22 cellular contexts compared by ENCODE assay signal in genomic region chr2:200761168-200761715, GRCh38. TPM values are rescaled to one million over a fixed set of nuclear protein-coding genes. Genes with fewer than 3 reads are reported as not detected.
DNase-seq lines count a peak whose midpoint lies in the region; ATAC-seq and TF ChIP-seq lines count a peak whose summit lies in the region.
"Had no signal": no experiment of that assay in that cellular context is flagged by ENCODE, and none has a peak within 500 bp of the region (broad histone marks: within the 10 kb centered on the region; RNA-seq: fewer than 3 reads in every experiment).

No MANE protein-coding gene starts in this region.

- POLR2A ChIA-PET in IMR-90 (lab: Charles Lee; ENCODE audit: unreplicated experiment): no interaction called here

- H3K4ac ChIP-seq in IMR-90 (ENCODE audit: low read depth, low read length): peak overlapping the region; percentile 85

- H3K56ac ChIP-seq in IMR-90 (ENCODE audit: extremely low read depth, insufficient read depth, low read length): peak overlapping the region; percentile 39; the same call in 1 of the 2 replicates

- H4K20me1 ChIP-seq in IMR-90 (ENCODE audit: insufficient read depth, low read length): no peaks in the 10 kb centered on the region; the same call in 1 of the 2 replicates

- H3K4me1 ChIP-seq in IMR-90 (ENCODE audit: control insufficient read depth, insufficient read depth, low read length) (peaks cover 30% of the 10 kb centered on the region), HAP-1 (no peaks in the 10 kb centered on the region)
- H3K4me1 ChIP-seq: left lung had no signal

- H2BK15ac ChIP-seq in IMR-90 (ENCODE audit: low read depth, low read length): peak overlapping the region; percentile 99

- H3K4me1 Mint-ChIP-seq in chondrocyte (ENCODE audit: low read depth): peaks cover 56% of the 10 kb centered on the region

- TF ChIP-seq POLR2A in IMR-90 (IDR thresholded peaks at IDR 0.05; ENCODE audit: low read depth, low read length): no peak

- H2BK120ac ChIP-seq in IMR-90 (ENCODE audit: low read depth, low read length): peak overlapping the region; percentile 90

- BruUV-seq in IMR-90 (replicated peaks; lab: Mats Ljungman, UMichigan): no TSS peak

- peak overlapping the region; percentile 55 for H3K4me2 ChIP-seq in IMR-90 (ENCODE audit: low read depth, low read length)

- peak overlapping the region in 1 of 2 experiments; percentile 79; a peak in 1 of 4 replicates for H4K8ac ChIP-seq in IMR-90 (ENCODE audit: low read depth in 2 of 2, low read length in 2 of 2)

- H2AK5ac ChIP-seq in IMR-90 (ENCODE audit: low read depth, low read length): peak overlapping the region; percentile 98

- no peaks in the 10 kb centered on the region for H3K27me3 Mint-ChIP-seq in chondrocyte (ENCODE audit: low read depth)
- H3K27me3 Mint-ChIP-seq: activated naive CD4-positive, alpha-beta T cell treated with anti-CD3 and anti-CD28 coated beads, Interleukin-2, amount 50 U/mL, for 24 hours had no signal

- H3K18ac ChIP-seq in IMR-90 (ENCODE audit: low read depth, low read length): peak overlapping the region; percentile 79; the same call in 1 of the 2 replicates

- no peaks in the 10 kb centered on the region for H3K27me3 ChIP-seq in IMR-90 (ENCODE audit: control insufficient read depth, insufficient read depth, low read length)
- peaks cover 5% of the 10 kb centered on the region; the same call in 1 of the 2 replicates for H3K27me3 ChIP-seq in HAP-1 (ENCODE audit: low read depth)
- H3K27me3 ChIP-seq: left lung, ovary had no signal

- CTCF ChIA-PET in IMR-90 (lab: Yijun Ruan, JAX): interaction anchor here (1.0 to 1.2 kb wide), 2 partner anchors 13 to 307 kb away, joined by 3 read pairs; no protein-coding TSS in a partner anchor

- H4K5ac ChIP-seq in IMR-90 (ENCODE audit: low read depth, low read length): peak overlapping the region; percentile 54; the same call in 1 of the 2 replicates

- H3K9ac ChIP-seq in IMR-90 (ENCODE audit: low read depth, low read length): 0 out of 2 replicates have a peak overlapping the region, but pooled peaks have one; percentile 27

- no peak overlapping the region for H3K4me3 Mint-ChIP-seq in chondrocyte (ENCODE audit: unreplicated experiment)
- H3K4me3 Mint-ChIP-seq: activated CD4-positive, alpha-beta memory T cell treated with anti-CD3 and anti-CD28 coated beads for 36 hours; activated naive CD4-positive, alpha-beta T cell treated with anti-CD3 and anti-CD28 coated beads, Interleukin-2, amount 50 U/mL, for 24 hours; activated T-cell treated with anti-CD3 and anti-CD28 coated beads, Interleukin-2, amount 50 U/mL, for 4 hours had no signal

- H3K9me3 ChIP-seq in IMR-90 (ENCODE audit: control insufficient read depth, insufficient read depth, low read length) (no peaks in the 10 kb centered on the region), HAP-1 (no peaks in the 10 kb centered on the region)
- H3K9me3 ChIP-seq: left lung, ovary had no signal

- H3K9me3 Mint-ChIP-seq in chondrocyte (ENCODE audit: low read depth): no peaks in the 10 kb centered on the region
- H3K9me3 Mint-ChIP-seq: activated CD4-positive, alpha-beta memory T cell treated with anti-CD3 and anti-CD28 coated beads for 36 hours; activated naive CD4-positive, alpha-beta T cell treated with anti-CD3 and anti-CD28 coated beads, Interleukin-2, amount 50 U/mL, for 24 hours; activated T-cell treated with anti-CD3 and anti-CD28 coated beads, Interleukin-2, amount 50 U/mL, for 4 hours had no signal

- TF ChIP-seq RAD21 in IMR-90 (IDR thresholded peaks at IDR 0.05; ENCODE audit: low read length): no peak

- peaks cover 0 to 3% of the 10 kb centered on the region in 2 experiments; a peak in 1 of 4 replicates for H3K79me1 ChIP-seq in IMR-90 (ENCODE audit: low read depth in 1 of 2, low read length in 2 of 2)

- H4K91ac ChIP-seq in IMR-90 (ENCODE audit: insufficient read depth, low read depth, low read length): peak overlapping the region; percentile 71

- TF ChIP-seq CTCF in IMR-90 (conservative IDR thresholded peaks at IDR 0.05; ENCODE audit: low read depth, low read length) (no peak), chondrocyte (IDR thresholded peaks at IDR 0.05) (no peak)

- peak; percentile 28 for ATAC-seq in IMR-90 (ENCODE audit: low read depth)
- no peak for ATAC-seq in HG03460 (IDR thresholded peaks at IDR 0.05; ENCODE audit: unreplicated experiment)
- ATAC-seq: activated T-cell treated with anti-CD3 and anti-CD28 coated beads, Interleukin-2, amount 50 U/mL, for 4 hours; left lung had no signal

- peaks cover 27% of the 10 kb centered on the region for H3K9me1 ChIP-seq in IMR-90 (ENCODE audit: insufficient read depth, low read length)

- peak overlapping the region; percentile 95 for H2BK20ac ChIP-seq in IMR-90 (ENCODE audit: low read depth, low read length)

- DNase-seq in AG20443 (ENCODE audit: low spot score) (peak; percentile 55), IMR-90 (peak; percentile 58), chondrocyte (ENCODE audit: low spot score) (no peak), lung microvascular endothelial cell (ENCODE audit: low read depth in 2 of 2) (peak; percentile 45 to 68), HAP-1 (ENCODE audit: low spot score in 2 of 2) (no peak), NCI-H2227 treated with DMSO at 0.1 percent for 48 hours (lab: John Stamatoyannopoulos, UW) (no peak), OCI-M1 (lab: John Stamatoyannopoulos, UW) (no peak)
- DNase-seq: activated CD4-positive, alpha-beta memory T cell treated with anti-CD3 and anti-CD28 coated beads for 36 hours; activated T-cell treated with anti-CD3 and anti-CD28 coated beads, Interleukin-2, amount 50 U/mL, for 4 hours; AML-193; caudate nucleus; COR-L47; H7; left lung; NCI-H1105 treated with DMSO at 0.1 percent for 48 hours; NCI-H2171 treated with DMSO at 0.1 percent for 48 hours; NCI-H774; ovary; stimulated activated CD4-positive, alpha-beta T cell treated with anti-CD3 and anti-CD28 coated beads, Interleukin-4, amount 100 ng/mL, for 1 hour; substantia nigra had no signal

- intact Hi-C loops in IMR-90 (cut with micrococcal nuclease): no loop called here

- H3K27ac Mint-ChIP-seq in chondrocyte (ENCODE audit: unreplicated experiment): peak overlapping the region; percentile 74
- H3K27ac Mint-ChIP-seq: activated CD4-positive, alpha-beta memory T cell treated with anti-CD3 and anti-CD28 coated beads for 36 hours; activated naive CD4-positive, alpha-beta T cell treated with anti-CD3 and anti-CD28 coated beads, Interleukin-2, amount 50 U/mL, for 24 hours had no signal

- H3K36me3 Mint-ChIP-seq in chondrocyte (ENCODE audit: low read depth): no peaks in the 10 kb centered on the region
- H3K36me3 Mint-ChIP-seq: activated CD4-positive, alpha-beta memory T cell treated with anti-CD3 and anti-CD28 coated beads for 36 hours; activated naive CD4-positive, alpha-beta T cell treated with anti-CD3 and anti-CD28 coated beads, Interleukin-2, amount 50 U/mL, for 24 hours had no signal

- peak overlapping the region; percentile 33 for H2AK9ac ChIP-seq in IMR-90 (replicated peaks; ENCODE audit: low read depth, low read length, poor library complexity)

- peak overlapping the region; percentile 81 for H2AFZ ChIP-seq in IMR-90 (replicated peaks; ENCODE audit: low read length, poor library complexity)

- no peaks in the 10 kb centered on the region for H3K36me3 ChIP-seq in IMR-90 (ENCODE audit: control insufficient read depth, insufficient read depth, low read length)
- no peaks in the 10 kb centered on the region for H3K36me3 ChIP-seq in HAP-1 (replicated peaks)
- H3K36me3 ChIP-seq: left lung, ovary had no signal

- H3K4me3 ChIP-seq in IMR-90 (ENCODE audit: insufficient read depth, low read depth, low read length) (no peak overlapping the region), HAP-1 (no peak overlapping the region)
- H3K4me3 ChIP-seq: left lung, ovary had no signal

- dilution Hi-C loops in IMR-90 (cut with HindIII; ENCODE audit: low sequenced_read_pairs, unreplicated experiment): no loop called here

- in situ Hi-C loops in IMR-90 (cut with MboI; ENCODE audit: low sequenced_read_pairs) (no loop called here), HAP-1 (cut with MboI; ENCODE audit: low sequenced_read_pairs) (no loop called here)

- peak overlapping the region; percentile 71 for H2BK5ac ChIP-seq in IMR-90 (ENCODE audit: low read depth, low read length, poor library complexity, severe bottlenecking)

- peak overlapping the region; percentile 27 for H3K27ac ChIP-seq in IMR-90 (ENCODE audit: insufficient read depth, low read length)
- H3K27ac ChIP-seq: left lung, ovary had no signal

- WGBS in IMR-90 (ENCODE audit: extremely low coverage in 2 of 2, insufficient read length in 1 of 2), 2 experiments: no CpG with 5 or more reads among the region's 2 CpGs

- peak overlapping the region; percentile 84 for H3K14ac ChIP-seq in IMR-90 (replicated peaks; ENCODE audit: low read depth, low read length)

- H3K23ac ChIP-seq in IMR-90 (ENCODE audit: low read depth, low read length): peak overlapping the region; percentile 40; the same call in 1 of the 2 replicates

TF ChIP-seq in IMR-90, 13 proteins besides CTCF, POLR2A, EP300 and RAD21 (continues in another document):
- TF ChIP-seq SMC3 (IDR thresholded peaks at IDR 0.05; ENCODE audit: low read depth, low read length): no peak
- no peak for TF ChIP-seq RCOR1 (IDR thresholded peaks at IDR 0.05; ENCODE audit: insufficient replicate concordance, low read length)
- no peak for TF ChIP-seq MXI1 (IDR thresholded peaks at IDR 0.05; ENCODE audit: borderline replicate concordance, low read depth, low read length)
- TF ChIP-seq USF2 (IDR thresholded peaks at IDR 0.05; ENCODE audit: low read depth, low read length): no peak
- no peak for TF ChIP-seq RFX5 (IDR thresholded peaks at IDR 0.05; ENCODE audit: low read depth, low read length)
- TF ChIP-seq FOS (IDR thresholded peaks at IDR 0.05; ENCODE audit: low read depth, low read length): no peak
- no peak for TF ChIP-seq MAZ (IDR thresholded peaks at IDR 0.05; ENCODE audit: borderline replicate concordance, low read depth, low read length)
- no peak for TF ChIP-seq CHD1 (IDR thresholded peaks at IDR 0.05; ENCODE audit: low read depth, low read length)

RNA-seq across cellular contexts. Expression of gene BZW1, which starts 50.5 kb away (rescaled TPM):
- total RNA-seq in IMR-90 (2012; rRNA removed): 268 and 323 TPM in 2 replicates
- 187 and 204 TPM in 2 replicates for polyA plus RNA-seq in IMR-90 (2012; rRNA removed)
- polyA plus RNA-seq in IMR-90 (2012; cell fraction: cytosol; rRNA removed): 31.6 and 185 TPM in 2 replicates
- polyA plus RNA-seq in IMR-90 (2012; cell fraction: nucleus; rRNA removed; ENCODE audit: low replicate concordance): 11.5 and 146 TPM in 2 replicates
- 191 to 201 TPM (median 194 TPM) in 3 replicates for total RNA-seq in chondrocyte
- total RNA-seq in lung microvascular endothelial cell: 392 and 474 TPM in 2 replicates

Comparison
In these comparisons a context has a peak if more than half of its experiments do, and no peak if none do; other contexts are left out.
1. DNase-seq: peak in AG20443 (single experiment), IMR-90 (single experiment) and lung microvascular endothelial cell (2 of 2); none in chondrocyte (single experiment), HAP-1 (0 of 2), NCI-H2227 treated with DMSO at 0.1 percent for 48 hours (single experiment) and OCI-M1 (single experiment).